Comparison of ENCODE assay signal across 1 cellular context in the genomic region with DNA sequence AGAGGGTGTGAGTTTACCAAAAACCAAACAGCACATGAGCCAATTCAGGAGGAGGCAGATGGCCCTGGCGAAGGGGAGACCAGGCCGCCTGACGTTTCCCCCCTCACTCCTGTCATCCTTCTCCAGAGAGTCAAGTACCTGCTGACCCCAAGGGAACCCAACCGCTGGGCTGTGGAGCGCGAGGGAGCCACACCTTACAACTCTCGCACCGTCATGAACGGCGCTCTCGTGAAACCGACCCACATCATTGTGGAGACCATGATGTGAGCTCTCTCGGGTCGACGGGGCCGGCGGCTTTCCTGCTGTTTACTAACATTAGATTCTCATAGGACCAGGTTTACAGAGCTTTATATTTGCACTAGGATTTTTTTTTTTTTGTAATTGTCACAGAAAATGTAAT.
TF ChIP-seq lines count a peak whose summit lies in the region.

No MANE protein-coding gene starts in this region.

TF ChIP-seq in K562, 482 proteins besides CTCF, POLR2A, EP300 and RAD21:
- no peak for TF ChIP-seq CREB1 (IDR thresholded peaks at IDR 0.05)
- TF ChIP-seq CREB1 (CRISPR knock-in tag; IDR thresholded peaks at IDR 0.05) = 0 out of 2 replicates have a peak, but pooled peaks have one; percentile 12
- TF ChIP-seq, protein P1, sequence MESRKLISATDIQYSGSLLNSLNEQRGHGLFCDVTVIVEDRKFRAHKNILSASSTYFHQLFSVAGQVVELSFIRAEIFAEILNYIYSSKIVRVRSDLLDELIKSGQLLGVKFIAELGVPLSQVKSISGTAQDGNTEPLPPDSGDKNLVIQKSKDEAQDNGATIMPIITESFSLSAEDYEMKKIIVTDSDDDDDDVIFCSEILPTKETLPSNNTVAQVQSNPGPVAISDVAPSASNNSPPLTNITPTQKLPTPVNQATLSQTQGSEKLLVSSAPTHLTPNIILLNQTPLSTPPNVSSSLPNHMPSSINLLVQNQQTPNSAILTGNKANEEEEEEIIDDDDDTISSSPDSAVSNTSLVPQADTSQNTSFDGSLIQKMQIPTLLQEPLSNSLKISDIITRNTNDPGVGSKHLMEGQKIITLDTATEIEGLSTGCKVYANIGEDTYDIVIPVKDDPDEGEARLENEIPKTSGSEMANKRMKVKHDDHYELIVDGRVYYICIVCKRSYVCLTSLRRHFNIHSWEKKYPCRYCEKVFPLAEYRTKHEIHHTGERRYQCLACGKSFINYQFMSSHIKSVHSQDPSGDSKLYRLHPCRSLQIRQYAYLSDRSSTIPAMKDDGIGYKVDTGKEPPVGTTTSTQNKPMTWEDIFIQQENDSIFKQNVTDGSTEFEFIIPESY (CRISPR knock-in tag; IDR thresholded peaks at IDR 0.05) = peak; percentile 58
- TF ChIP-seq POLR2G (IDR thresholded peaks at IDR 0.05; ENCODE audit: low read depth, low read length) = 0 out of 2 replicates have a peak, but pooled peaks have one; percentile 36
- peak; percentile 24 for TF ChIP-seq RBM25 (IDR thresholded peaks at IDR 0.05; ENCODE audit: low read depth, low read length, severe bottlenecking)
- no peak for TF ChIP-seq SRSF3 (IDR thresholded peaks at IDR 0.05; ENCODE audit: insufficient read depth, low read length)
- no peak for TF ChIP-seq TCF3 (CRISPR knock-in tag; IDR thresholded peaks at IDR 0.05)
- no peak for TF ChIP-seq HOXB6 (CRISPR knock-in tag; IDR thresholded peaks at IDR 0.05; ENCODE audit: borderline replicate concordance)
